Comparison of ENCODE assay signal across 10 cellular contexts in genomic region chr20:20710443-20710842, GRCh38. TPM values are rescaled to one million over a fixed set of nuclear protein-coding genes. Genes with fewer than 3 reads are reported as not detected.
DNase-seq lines count a peak whose midpoint lies in the region; ATAC-seq, FAIRE-seq and TF ChIP-seq lines count a peak whose summit lies in the region.
"Had no signal": no experiment of that assay in that cellular context is flagged by ENCODE, and none has a peak within 500 bp of the region (broad histone marks: within the 10 kb centered on the region; RNA-seq: fewer than 3 reads in every experiment).

No MANE protein-coding gene starts in this region.

- H3K9ac ChIP-seq in kidney (ENCODE audit: low read length in 2 of 2) = peak overlapping the region; percentile 19 to 68

- no peak for TF ChIP-seq CTCF in kidney (IDR thresholded peaks at IDR 0.05; ENCODE audit: borderline replicate concordance, extremely low read depth, insufficient read depth)

- in situ Hi-C loops in G401 (cut with HindIII; ENCODE audit: low sequenced_read_pairs) = no loop called here

- peak overlapping the region; percentile 62 to 71 for H3K4me3 ChIP-seq in kidney (ENCODE audit: low read length in 2 of 2)

- no peaks in the 10 kb centered on the region for H3K36me3 ChIP-seq in kidney (ENCODE audit: control insufficient read depth in 1 of 2, insufficient read depth in 2 of 2, low read length in 2 of 2)

- no peak for FAIRE-seq in kidney (lab: Jason Lieb, UNC)
- no peak for FAIRE-seq in frontal cortex (lab: Jason Lieb, UNC)

- H3K9me3 ChIP-seq in kidney (ENCODE audit: control insufficient read depth in 1 of 2, low read length in 2 of 2) = no peaks in the 10 kb centered on the region

- intact Hi-C loops in activated T-helper 1 cell treated with anti-CD3 and anti-CD28 coated beads, Interleukin-12 subunit alpha, Interleukin-12 subunit beta, Interleukin-2, Interleukin-4 antibody, amounts not matched to agents 30 ng/mL and 10 ng/mL and 1 ng/mL, durations not matched to agents 14 hours and 24 hours and 36 hours (cut with micrococcal nuclease) = loop anchor here (5.0 kb wide), 2 partner anchors 218 to 338 kb away; no protein-coding TSS in a partner anchor
- intact Hi-C loops in kidney (cut with DNase I) = no loop called here

- peaks cover 13% of the 10 kb centered on the region for H3K36me3 Mint-ChIP-seq in activated CD4-positive, alpha-beta T cell treated with anti-CD3 and anti-CD28 coated beads, Interleukin-2, amount 10 ng/mL, durations not matched to agents 7 days and 5 days (ENCODE audit: low read depth)
- H3K36me3 Mint-ChIP-seq in activated T-helper 1 cell treated with anti-CD3 and anti-CD28 coated beads, Interleukin-12 subunit alpha, Interleukin-12 subunit beta, Interleukin-2, Interleukin-4 antibody, amounts not matched to agents 30 ng/mL and 10 ng/mL and 1 ng/mL, durations not matched to agents 14 hours and 24 hours and 36 hours (ENCODE audit: low read depth) = peaks cover 10% of the 10 kb centered on the region
- H3K36me3 Mint-ChIP-seq in stimulated activated memory B cell treated with anti-CD40 and anti-IgM and Interleukin-4, amounts not matched to agents 10 μg/mL and 1 μg/mL and 100 μg/mL, for 72 hours = no peaks in the 10 kb centered on the region

- H3K27me3 Mint-ChIP-seq in activated CD4-positive, alpha-beta T cell treated with anti-CD3 and anti-CD28 coated beads, Interleukin-2, amount 10 ng/mL, durations not matched to agents 7 days and 5 days = no peaks in the 10 kb centered on the region
- no peaks in the 10 kb centered on the region for H3K27me3 Mint-ChIP-seq in activated T-helper 1 cell treated with anti-CD3 and anti-CD28 coated beads, Interleukin-12 subunit alpha, Interleukin-12 subunit beta, Interleukin-2, Interleukin-4 antibody, amounts not matched to agents 30 ng/mL and 10 ng/mL and 1 ng/mL, durations not matched to agents 14 hours and 24 hours and 36 hours (ENCODE audit: insufficient read depth)
- no peaks in the 10 kb centered on the region for H3K27me3 Mint-ChIP-seq in stimulated activated memory B cell treated with anti-CD40 and anti-IgM and Interleukin-4, amounts not matched to agents 10 μg/mL and 1 μg/mL and 100 μg/mL, for 72 hours

- peaks cover 31% of the 10 kb centered on the region for H3K4me1 Mint-ChIP-seq in activated CD4-positive, alpha-beta T cell treated with anti-CD3 and anti-CD28 coated beads, Interleukin-2, amount 10 ng/mL, durations not matched to agents 7 days and 5 days
- peaks cover 39% of the 10 kb centered on the region for H3K4me1 Mint-ChIP-seq in activated T-helper 1 cell treated with anti-CD3 and anti-CD28 coated beads, Interleukin-12 subunit alpha, Interleukin-12 subunit beta, Interleukin-2, Interleukin-4 antibody, amounts not matched to agents 30 ng/mL and 10 ng/mL and 1 ng/mL, durations not matched to agents 14 hours and 24 hours and 36 hours (ENCODE audit: low read depth)
- H3K4me1 Mint-ChIP-seq in stimulated activated memory B cell treated with anti-CD40 and anti-IgM and Interleukin-4, amounts not matched to agents 10 μg/mL and 1 μg/mL and 100 μg/mL, for 72 hours = peaks cover 29% of the 10 kb centered on the region

- CTCF ChIA-PET in activated CD4-positive, alpha-beta T cell treated with anti-CD3 and anti-CD28 coated beads, Interleukin-2, amount 10 ng/mL, durations not matched to agents 7 days and 5 days (lab: Charles Lee) = no interaction called here

- no peak for DNase-seq in activated CD4-positive, alpha-beta T cell treated with anti-CD3 and anti-CD28 coated beads, Interleukin-2, amount 10 ng/mL, durations not matched to agents 7 days and 5 days
- DNase-seq in activated CD4-positive, alpha-beta T cell treated with anti-CD3 and anti-CD28 coated beads for 1 hour = no peak
- no peak for DNase-seq in activated T-helper 1 cell treated with anti-CD3 and anti-CD28 coated beads, Interleukin-12 subunit alpha, Interleukin-12 subunit beta, Interleukin-2, Interleukin-4 antibody, amounts not matched to agents 30 ng/mL and 10 ng/mL and 1 ng/mL, durations not matched to agents 14 hours and 24 hours and 36 hours (ENCODE audit: low spot score)
- DNase-seq in kidney (no peak), G401 (ENCODE audit: low spot score) (no peak), frontal cortex (ENCODE audit: low spot score in 2 of 2) (no peak)
- DNase-seq: NCI-H1417 treated with DMSO at 0.1 percent for 48 hours, RPMI8226 had no signal

- H3K27ac Mint-ChIP-seq in activated CD4-positive, alpha-beta T cell treated with anti-CD3 and anti-CD28 coated beads, Interleukin-2, amount 10 ng/mL, durations not matched to agents 7 days and 5 days = peak overlapping the region; percentile 94
- H3K27ac Mint-ChIP-seq in activated T-helper 1 cell treated with anti-CD3 and anti-CD28 coated beads, Interleukin-12 subunit alpha, Interleukin-12 subunit beta, Interleukin-2, Interleukin-4 antibody, amounts not matched to agents 30 ng/mL and 10 ng/mL and 1 ng/mL, durations not matched to agents 14 hours and 24 hours and 36 hours = peak overlapping the region; percentile 87
- peak overlapping the region; percentile 89 for H3K27ac Mint-ChIP-seq in stimulated activated memory B cell treated with anti-CD40 and anti-IgM and Interleukin-4, amounts not matched to agents 10 μg/mL and 1 μg/mL and 100 μg/mL, for 72 hours

- POLR2A ChIA-PET in activated CD4-positive, alpha-beta T cell treated with anti-CD3 and anti-CD28 coated beads, Interleukin-2, amount 10 ng/mL, durations not matched to agents 7 days and 5 days (lab: Charles Lee) = no interaction called here

- peak overlapping the region; percentile 74 to 77 for H3K27ac ChIP-seq in kidney (ENCODE audit: low read depth in 2 of 2, low read length in 2 of 2)

- no peaks in the 10 kb centered on the region for H3K9me3 Mint-ChIP-seq in activated CD4-positive, alpha-beta T cell treated with anti-CD3 and anti-CD28 coated beads, Interleukin-2, amount 10 ng/mL, durations not matched to agents 7 days and 5 days
- peaks cover 6% of the 10 kb centered on the region for H3K9me3 Mint-ChIP-seq in activated T-helper 1 cell treated with anti-CD3 and anti-CD28 coated beads, Interleukin-12 subunit alpha, Interleukin-12 subunit beta, Interleukin-2, Interleukin-4 antibody, amounts not matched to agents 30 ng/mL and 10 ng/mL and 1 ng/mL, durations not matched to agents 14 hours and 24 hours and 36 hours
- H3K9me3 Mint-ChIP-seq in stimulated activated memory B cell treated with anti-CD40 and anti-IgM and Interleukin-4, amounts not matched to agents 10 μg/mL and 1 μg/mL and 100 μg/mL, for 72 hours = no peaks in the 10 kb centered on the region

- peaks cover 6 to 10% of the 10 kb centered on the region in 2 donors for H3K4me1 ChIP-seq in kidney (ENCODE audit: control insufficient read depth in 1 of 2, insufficient read depth in 1 of 2, low read depth in 1 of 2, low read length in 2 of 2)

- ATAC-seq in stimulated activated memory B cell treated with anti-CD40 and anti-IgM and Interleukin-4, amounts not matched to agents 10 μg/mL and 1 μg/mL and 100 μg/mL, for 72 hours = no peak
- no peak for ATAC-seq in HG02678 (IDR thresholded peaks at IDR 0.05; ENCODE audit: unreplicated experiment)

- H3K4me3 Mint-ChIP-seq in activated CD4-positive, alpha-beta T cell treated with anti-CD3 and anti-CD28 coated beads, Interleukin-2, amount 10 ng/mL, durations not matched to agents 7 days and 5 days = peak overlapping the region; percentile 89
- peak overlapping the region; percentile 95 for H3K4me3 Mint-ChIP-seq in activated T-helper 1 cell treated with anti-CD3 and anti-CD28 coated beads, Interleukin-12 subunit alpha, Interleukin-12 subunit beta, Interleukin-2, Interleukin-4 antibody, amounts not matched to agents 30 ng/mL and 10 ng/mL and 1 ng/mL, durations not matched to agents 14 hours and 24 hours and 36 hours
- no peak overlapping the region for H3K4me3 Mint-ChIP-seq in stimulated activated memory B cell treated with anti-CD40 and anti-IgM and Interleukin-4, amounts not matched to agents 10 μg/mL and 1 μg/mL and 100 μg/mL, for 72 hours

RNA-seq across cellular contexts. Expression of gene RALGAPA2, which starts 2.0 kb away (rescaled TPM):
- total RNA-seq in activated CD4-positive, alpha-beta T cell treated with anti-CD3 and anti-CD28 coated beads, Interleukin-2, amount 10 ng/mL, durations not matched to agents 7 days and 5 days = 10 to 100 TPM; 26.4 to 31.7 TPM
- total RNA-seq in activated T-helper 1 cell treated with anti-CD3 and anti-CD28 coated beads, Interleukin-12 subunit alpha, Interleukin-12 subunit beta, Interleukin-2, Interleukin-4 antibody, amounts not matched to agents 30 ng/mL and 10 ng/mL and 1 ng/mL, durations not matched to agents 14 hours and 24 hours and 36 hours = 18.0 and 19.6 TPM in 2 replicates
- 66.7 TPM for total RNA-seq in kidney
- 5.9 TPM for polyA plus RNA-seq in kidney (ENCODE audit: insufficient read depth, low read depth, low replicate concordance)
- total RNA-seq in G401 (2014; rRNA removed; shearing (Covaris generic)) = 5.2 and 8.6 TPM in 2 replicates
- 45.7 TPM for total RNA-seq in frontal cortex
